In the genomic region with DNA sequence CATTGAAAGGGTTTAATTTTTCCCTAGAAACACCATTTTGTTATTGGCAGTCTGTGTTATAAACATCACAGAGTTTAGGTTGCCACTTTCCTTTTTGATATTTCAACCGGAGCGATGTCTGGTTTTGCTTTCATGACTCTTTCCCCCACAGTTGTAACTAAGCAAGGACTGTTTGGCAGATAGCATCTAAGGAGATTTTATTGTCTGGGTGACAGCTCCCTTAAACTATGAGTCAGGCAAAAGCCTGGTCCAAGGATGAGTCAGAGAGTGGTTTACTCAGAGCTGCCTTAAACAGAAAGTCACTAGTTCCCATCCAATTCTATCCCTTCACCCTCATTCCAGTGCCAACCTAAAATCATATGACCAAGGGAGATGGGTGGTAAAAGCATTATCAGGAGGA, we compare ENCODE assay signal across 1 cellular context.
TF ChIP-seq lines count a peak whose summit lies in the region.

No MANE protein-coding gene starts in this region.

TF ChIP-seq in SK-N-SH treated with all-trans-retinoic acid at 6 μM for 48 hours, 23 proteins besides CTCF, POLR2A, EP300 and RAD21 (continued from another document):
- TF ChIP-seq, protein P1, sequence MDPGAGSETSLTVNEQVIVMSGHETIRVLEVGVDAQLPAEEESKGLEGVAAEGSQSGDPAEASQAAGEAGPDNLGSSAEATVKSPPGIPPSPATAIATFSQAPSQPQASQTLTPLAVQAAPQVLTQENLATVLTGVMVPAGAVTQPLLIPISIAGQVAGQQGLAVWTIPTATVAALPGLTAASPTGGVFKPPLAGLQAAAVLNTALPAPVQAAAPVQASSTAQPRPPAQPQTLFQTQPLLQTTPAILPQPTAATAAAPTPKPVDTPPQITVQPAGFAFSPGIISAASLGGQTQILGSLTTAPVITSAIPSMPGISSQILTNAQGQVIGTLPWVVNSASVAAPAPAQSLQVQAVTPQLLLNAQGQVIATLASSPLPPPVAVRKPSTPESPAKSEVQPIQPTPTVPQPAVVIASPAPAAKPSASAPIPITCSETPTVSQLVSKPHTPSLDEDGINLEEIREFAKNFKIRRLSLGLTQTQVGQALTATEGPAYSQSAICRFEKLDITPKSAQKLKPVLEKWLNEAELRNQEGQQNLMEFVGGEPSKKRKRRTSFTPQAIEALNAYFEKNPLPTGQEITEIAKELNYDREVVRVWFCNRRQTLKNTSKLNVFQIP (CRISPR knock-in tag; IDR thresholded peaks at IDR 0.05; ENCODE audit: borderline replicate concordance, low read depth), result no peak
- TF ChIP-seq, protein P2, sequence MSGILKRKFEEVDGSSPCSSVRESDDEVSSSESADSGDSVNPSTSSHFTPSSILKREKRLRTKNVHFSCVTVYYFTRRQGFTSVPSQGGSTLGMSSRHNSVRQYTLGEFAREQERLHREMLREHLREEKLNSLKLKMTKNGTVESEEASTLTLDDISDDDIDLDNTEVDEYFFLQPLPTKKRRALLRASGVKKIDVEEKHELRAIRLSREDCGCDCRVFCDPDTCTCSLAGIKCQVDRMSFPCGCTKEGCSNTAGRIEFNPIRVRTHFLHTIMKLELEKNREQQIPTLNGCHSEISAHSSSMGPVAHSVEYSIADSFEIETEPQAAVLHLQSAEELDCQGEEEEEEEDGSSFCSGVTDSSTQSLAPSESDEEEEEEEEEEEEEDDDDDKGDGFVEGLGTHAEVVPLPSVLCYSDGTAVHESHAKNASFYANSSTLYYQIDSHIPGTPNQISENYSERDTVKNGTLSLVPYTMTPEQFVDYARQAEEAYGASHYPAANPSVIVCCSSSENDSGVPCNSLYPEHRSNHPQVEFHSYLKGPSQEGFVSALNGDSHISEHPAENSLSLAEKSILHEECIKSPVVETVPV (CRISPR knock-in tag; IDR thresholded peaks at IDR 0.05), result no peak
- no peak for TF ChIP-seq BACH2 (CRISPR knock-in tag; IDR thresholded peaks at IDR 0.05; ENCODE audit: borderline replicate concordance)
TF ChIP-seq in SK-N-SH treated with all-trans-retinoic acid at 6 μM for 48 hours: peak in this region for 2.
